1 cellular context compared by ENCODE assay signal in the genomic region with DNA sequence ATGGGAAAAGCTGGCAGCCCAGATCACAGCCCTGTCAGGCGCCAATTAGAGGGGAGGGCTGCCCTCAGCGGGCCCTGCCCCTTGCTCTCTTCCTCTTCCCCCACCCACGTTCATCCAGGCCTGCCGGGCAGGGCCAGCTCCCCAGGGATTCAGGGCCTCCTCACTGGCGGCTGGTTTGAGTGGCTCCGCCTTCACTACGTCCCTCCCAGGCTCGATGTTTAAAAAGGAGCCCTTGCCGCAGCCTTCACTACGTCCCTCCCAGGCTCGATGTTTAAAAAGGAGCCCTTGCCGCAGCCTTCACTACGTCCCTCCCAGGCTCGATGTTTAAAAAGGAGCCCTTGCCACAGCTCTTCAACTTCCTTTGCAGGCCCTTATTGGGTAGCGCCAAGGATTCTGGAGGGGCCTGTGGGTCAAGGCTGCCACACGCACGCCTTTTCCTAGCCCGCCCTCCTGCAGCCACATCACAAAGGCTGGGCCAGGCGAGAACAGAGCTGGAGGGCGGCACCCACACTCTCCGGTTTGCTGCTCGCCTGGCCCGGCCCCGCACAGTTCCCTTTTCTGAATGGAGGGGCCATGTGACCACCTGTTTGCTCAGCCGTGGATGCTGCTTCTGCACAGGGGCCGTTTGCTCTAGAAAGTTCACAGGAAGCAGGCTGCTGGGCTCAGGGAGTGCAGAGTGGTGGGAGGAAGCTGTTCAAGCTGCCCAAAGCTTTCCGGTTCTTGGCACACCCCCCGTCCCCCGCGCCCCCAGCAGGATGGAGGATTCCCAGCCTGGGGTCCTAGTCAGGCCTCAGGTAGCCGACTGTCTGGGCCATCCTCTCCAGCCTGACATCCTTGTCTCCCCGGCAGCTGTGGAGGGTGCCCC.
TF ChIP-seq lines count a peak whose summit lies in the region.

No MANE protein-coding gene starts in this region.

TF ChIP-seq in GM12878, 131 proteins besides CTCF, POLR2A, EP300 and RAD21 (continued from another document and continues in another):
- TF ChIP-seq RAD51 (IDR thresholded peaks at IDR 0.05) (peak; percentile 95), SUZ12 (IDR thresholded peaks at IDR 0.05; ENCODE audit: unreplicated experiment) (no peak), EZH2 (IDR thresholded peaks at IDR 0.05; ENCODE audit: borderline replicate concordance, control insufficient read depth, low read depth, low read length) (no peak), HDAC2 (IDR thresholded peaks at IDR 0.05) (no peak), CBX5 (IDR thresholded peaks at IDR 0.05; ENCODE audit: low read depth) (no peak), EGR1 (IDR thresholded peaks at IDR 0.05; ENCODE audit: borderline replicate concordance in 1 of 2, low read depth in 2 of 2, low read length in 2 of 2) (peak in 1 of 2 experiments; percentile 63; a peak in 1 of 3 replicates), TAF1 (IDR thresholded peaks at IDR 0.05; ENCODE audit: borderline replicate concordance, low read depth, low read length) (no peak), ZZZ3 (IDR thresholded peaks at IDR 0.05; ENCODE audit: control insufficient read depth, insufficient read length, low read depth) (no peak), FOS (IDR thresholded peaks at IDR 0.05; ENCODE audit: borderline replicate concordance, extremely low read depth, insufficient read length) (no peak), RBBP5 (conservative IDR thresholded peaks at IDR 0.05) (no peak), FOXM1 (IDR thresholded peaks at IDR 0.05; ENCODE audit: low read depth, low read length) (no peak), BACH1 (IDR thresholded peaks at IDR 0.05; ENCODE audit: borderline replicate concordance) (no peak; the same call in 1 of the 2 replicates), SMARCA5 (IDR thresholded peaks at IDR 0.05) (no peak), IRF4 (IDR thresholded peaks at IDR 0.05; ENCODE audit: low read depth, low read length) (no peak), RFX5 (IDR thresholded peaks at IDR 0.05; ENCODE audit: low read depth, low read length) (no peak; the same call in 1 of the 2 replicates), STAT3 (IDR thresholded peaks at IDR 0.05; ENCODE audit: low read depth, low read length) (no peak), NFIC (IDR thresholded peaks at IDR 0.05; ENCODE audit: low read depth, low read length) (no peak), MEF2B (IDR thresholded peaks at IDR 0.05; ENCODE audit: partially characterized antibody, poor library complexity, severe bottlenecking) (peak; percentile 97), KAT2A (conservative IDR thresholded peaks at IDR 0.05; ENCODE audit: control insufficient read depth, low read depth, low read length) (no peak), MYB (IDR thresholded peaks at IDR 0.05; ENCODE audit: borderline replicate concordance, low read depth, low read length) (no peak), ATF7 (IDR thresholded peaks at IDR 0.05; ENCODE audit: low read depth) (peak; percentile 57), EED (IDR thresholded peaks at IDR 0.05; ENCODE audit: low read depth) (peak; percentile 45; the same call in 1 of the 2 replicates), PAX8 (IDR thresholded peaks at IDR 0.05) (no peak), NFXL1 (IDR thresholded peaks at IDR 0.05; ENCODE audit: borderline replicate concordance) (no peak), TCF3 (IDR thresholded peaks at IDR 0.05; ENCODE audit: borderline replicate concordance, insufficient read depth, low read depth, low read length) (no peak), NR2C2 (IDR thresholded peaks at IDR 0.05; ENCODE audit: borderline replicate concordance, control insufficient read depth, insufficient read length, low read depth) (no peak), ZNF217 (IDR thresholded peaks at IDR 0.05) (no peak), RELA (IDR thresholded peaks at IDR 0.05; ENCODE audit: borderline replicate concordance, partially characterized antibody) (peak; percentile 43), TCF12 (IDR thresholded peaks at IDR 0.05; ENCODE audit: low read depth, low read length) (no peak), GABPA (IDR thresholded peaks at IDR 0.05; ENCODE audit: low read depth) (no peak), FOXK2 (IDR thresholded peaks at IDR 0.05) (peak; percentile 50; the same call in 1 of the 2 replicates), ZNF622 (IDR thresholded peaks at IDR 0.05) (no peak), CBX3 (IDR thresholded peaks at IDR 0.05; ENCODE audit: borderline replicate concordance, low read depth) (no peak)
- TF ChIP-seq, protein P1, sequence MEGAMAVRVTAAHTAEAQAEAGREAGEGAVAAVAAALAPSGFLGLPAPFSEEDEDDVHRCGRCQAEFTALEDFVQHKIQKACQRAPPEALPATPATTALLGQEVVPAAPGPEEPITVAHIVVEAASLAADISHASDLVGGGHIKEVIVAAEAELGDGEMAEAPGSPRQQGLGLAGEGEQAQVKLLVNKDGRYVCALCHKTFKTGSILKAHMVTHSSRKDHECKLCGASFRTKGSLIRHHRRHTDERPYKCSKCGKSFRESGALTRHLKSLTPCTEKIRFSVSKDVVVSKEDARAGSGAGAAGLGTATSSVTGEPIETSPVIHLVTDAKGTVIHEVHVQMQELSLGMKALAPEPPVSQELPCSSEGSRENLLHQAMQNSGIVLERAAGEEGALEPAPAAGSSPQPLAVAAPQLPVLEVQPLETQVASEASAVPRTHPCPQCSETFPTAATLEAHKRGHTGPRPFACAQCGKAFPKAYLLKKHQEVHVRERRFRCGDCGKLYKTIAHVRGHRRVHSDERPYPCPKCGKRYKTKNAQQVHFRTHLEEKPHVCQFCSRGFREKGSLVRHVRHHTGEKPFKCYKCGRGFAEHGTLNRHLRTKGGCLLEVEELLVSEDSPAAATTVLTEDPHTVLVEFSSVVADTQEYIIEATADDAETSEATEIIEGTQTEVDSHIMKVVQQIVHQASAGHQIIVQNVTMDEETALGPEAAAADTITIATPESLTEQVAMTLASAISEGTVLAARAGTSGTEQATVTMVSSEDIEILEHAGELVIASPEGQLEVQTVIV (IDR thresholded peaks at IDR 0.05; ENCODE audit: borderline replicate concordance, partially characterized antibody): no peak
- TF ChIP-seq, protein P2, sequence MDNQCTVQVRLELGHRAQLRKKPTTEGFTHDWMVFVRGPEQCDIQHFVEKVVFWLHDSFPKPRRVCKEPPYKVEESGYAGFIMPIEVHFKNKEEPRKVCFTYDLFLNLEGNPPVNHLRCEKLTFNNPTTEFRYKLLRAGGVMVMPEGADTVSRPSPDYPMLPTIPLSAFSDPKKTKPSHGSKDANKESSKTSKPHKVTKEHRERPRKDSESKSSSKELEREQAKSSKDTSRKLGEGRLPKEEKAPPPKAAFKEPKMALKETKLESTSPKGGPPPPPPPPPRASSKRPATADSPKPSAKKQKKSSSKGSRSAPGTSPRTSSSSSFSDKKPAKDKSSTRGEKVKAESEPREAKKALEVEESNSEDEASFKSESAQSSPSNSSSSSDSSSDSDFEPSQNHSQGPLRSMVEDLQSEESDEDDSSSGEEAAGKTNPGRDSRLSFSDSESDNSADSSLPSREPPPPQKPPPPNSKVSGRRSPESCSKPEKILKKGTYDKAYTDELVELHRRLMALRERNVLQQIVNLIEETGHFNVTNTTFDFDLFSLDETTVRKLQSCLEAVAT (IDR thresholded peaks at IDR 0.05): peak; percentile 59
- TF ChIP-seq, protein P3, sequence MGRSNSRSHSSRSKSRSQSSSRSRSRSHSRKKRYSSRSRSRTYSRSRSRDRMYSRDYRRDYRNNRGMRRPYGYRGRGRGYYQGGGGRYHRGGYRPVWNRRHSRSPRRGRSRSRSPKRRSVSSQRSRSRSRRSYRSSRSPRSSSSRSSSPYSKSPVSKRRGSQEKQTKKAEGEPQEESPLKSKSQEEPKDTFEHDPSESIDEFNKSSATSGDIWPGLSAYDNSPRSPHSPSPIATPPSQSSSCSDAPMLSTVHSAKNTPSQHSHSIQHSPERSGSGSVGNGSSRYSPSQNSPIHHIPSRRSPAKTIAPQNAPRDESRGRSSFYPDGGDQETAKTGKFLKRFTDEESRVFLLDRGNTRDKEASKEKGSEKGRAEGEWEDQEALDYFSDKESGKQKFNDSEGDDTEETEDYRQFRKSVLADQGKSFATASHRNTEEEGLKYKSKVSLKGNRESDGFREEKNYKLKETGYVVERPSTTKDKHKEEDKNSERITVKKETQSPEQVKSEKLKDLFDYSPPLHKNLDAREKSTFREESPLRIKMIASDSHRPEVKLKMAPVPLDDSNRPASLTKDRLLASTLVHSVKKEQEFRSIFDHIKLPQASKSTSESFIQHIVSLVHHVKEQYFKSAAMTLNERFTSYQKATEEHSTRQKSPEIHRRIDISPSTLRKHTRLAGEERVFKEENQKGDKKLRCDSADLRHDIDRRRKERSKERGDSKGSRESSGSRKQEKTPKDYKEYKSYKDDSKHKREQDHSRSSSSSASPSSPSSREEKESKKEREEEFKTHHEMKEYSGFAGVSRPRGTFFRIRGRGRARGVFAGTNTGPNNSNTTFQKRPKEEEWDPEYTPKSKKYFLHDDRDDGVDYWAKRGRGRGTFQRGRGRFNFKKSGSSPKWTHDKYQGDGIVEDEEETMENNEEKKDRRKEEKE (IDR thresholded peaks at IDR 0.05): no peak
- TF ChIP-seq, protein P4, sequence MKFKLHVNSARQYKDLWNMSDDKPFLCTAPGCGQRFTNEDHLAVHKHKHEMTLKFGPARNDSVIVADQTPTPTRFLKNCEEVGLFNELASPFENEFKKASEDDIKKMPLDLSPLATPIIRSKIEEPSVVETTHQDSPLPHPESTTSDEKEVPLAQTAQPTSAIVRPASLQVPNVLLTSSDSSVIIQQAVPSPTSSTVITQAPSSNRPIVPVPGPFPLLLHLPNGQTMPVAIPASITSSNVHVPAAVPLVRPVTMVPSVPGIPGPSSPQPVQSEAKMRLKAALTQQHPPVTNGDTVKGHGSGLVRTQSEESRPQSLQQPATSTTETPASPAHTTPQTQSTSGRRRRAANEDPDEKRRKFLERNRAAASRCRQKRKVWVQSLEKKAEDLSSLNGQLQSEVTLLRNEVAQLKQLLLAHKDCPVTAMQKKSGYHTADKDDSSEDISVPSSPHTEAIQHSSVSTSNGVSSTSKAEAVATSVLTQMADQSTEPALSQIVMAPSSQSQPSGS (IDR thresholded peaks at IDR 0.05; ENCODE audit: low read length): no peak
- TF ChIP-seq, protein P5, sequence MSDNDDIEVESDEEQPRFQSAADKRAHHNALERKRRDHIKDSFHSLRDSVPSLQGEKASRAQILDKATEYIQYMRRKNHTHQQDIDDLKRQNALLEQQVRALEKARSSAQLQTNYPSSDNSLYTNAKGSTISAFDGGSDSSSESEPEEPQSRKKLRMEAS (IDR thresholded peaks at IDR 0.05; ENCODE audit: low read depth, low read length): peak; percentile 92; the same call in 1 of the 2 replicates
- TF ChIP-seq, protein P6, sequence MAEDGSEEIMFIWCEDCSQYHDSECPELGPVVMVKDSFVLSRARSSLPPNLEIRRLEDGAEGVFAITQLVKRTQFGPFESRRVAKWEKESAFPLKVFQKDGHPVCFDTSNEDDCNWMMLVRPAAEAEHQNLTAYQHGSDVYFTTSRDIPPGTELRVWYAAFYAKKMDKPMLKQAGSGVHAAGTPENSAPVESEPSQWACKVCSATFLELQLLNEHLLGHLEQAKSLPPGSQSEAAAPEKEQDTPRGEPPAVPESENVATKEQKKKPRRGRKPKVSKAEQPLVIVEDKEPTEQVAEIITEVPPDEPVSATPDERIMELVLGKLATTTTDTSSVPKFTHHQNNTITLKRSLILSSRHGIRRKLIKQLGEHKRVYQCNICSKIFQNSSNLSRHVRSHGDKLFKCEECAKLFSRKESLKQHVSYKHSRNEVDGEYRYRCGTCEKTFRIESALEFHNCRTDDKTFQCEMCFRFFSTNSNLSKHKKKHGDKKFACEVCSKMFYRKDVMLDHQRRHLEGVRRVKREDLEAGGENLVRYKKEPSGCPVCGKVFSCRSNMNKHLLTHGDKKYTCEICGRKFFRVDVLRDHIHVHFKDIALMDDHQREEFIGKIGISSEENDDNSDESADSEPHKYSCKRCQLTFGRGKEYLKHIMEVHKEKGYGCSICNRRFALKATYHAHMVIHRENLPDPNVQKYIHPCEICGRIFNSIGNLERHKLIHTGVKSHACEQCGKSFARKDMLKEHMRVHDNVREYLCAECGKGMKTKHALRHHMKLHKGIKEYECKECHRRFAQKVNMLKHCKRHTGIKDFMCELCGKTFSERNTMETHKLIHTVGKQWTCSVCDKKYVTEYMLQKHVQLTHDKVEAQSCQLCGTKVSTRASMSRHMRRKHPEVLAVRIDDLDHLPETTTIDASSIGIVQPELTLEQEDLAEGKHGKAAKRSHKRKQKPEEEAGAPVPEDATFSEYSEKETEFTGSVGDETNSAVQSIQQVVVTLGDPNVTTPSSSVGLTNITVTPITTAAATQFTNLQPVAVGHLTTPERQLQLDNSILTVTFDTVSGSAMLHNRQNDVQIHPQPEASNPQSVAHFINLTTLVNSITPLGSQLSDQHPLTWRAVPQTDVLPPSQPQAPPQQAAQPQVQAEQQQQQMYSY (CRISPR knock-in tag; IDR thresholded peaks at IDR 0.05): no peak
- TF ChIP-seq, protein P7, sequence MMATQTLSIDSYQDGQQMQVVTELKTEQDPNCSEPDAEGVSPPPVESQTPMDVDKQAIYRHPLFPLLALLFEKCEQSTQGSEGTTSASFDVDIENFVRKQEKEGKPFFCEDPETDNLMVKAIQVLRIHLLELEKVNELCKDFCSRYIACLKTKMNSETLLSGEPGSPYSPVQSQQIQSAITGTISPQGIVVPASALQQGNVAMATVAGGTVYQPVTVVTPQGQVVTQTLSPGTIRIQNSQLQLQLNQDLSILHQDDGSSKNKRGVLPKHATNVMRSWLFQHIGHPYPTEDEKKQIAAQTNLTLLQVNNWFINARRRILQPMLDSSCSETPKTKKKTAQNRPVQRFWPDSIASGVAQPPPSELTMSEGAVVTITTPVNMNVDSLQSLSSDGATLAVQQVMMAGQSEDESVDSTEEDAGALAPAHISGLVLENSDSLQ (IDR thresholded peaks at IDR 0.05): peak; percentile 67
- TF ChIP-seq, protein P8, sequence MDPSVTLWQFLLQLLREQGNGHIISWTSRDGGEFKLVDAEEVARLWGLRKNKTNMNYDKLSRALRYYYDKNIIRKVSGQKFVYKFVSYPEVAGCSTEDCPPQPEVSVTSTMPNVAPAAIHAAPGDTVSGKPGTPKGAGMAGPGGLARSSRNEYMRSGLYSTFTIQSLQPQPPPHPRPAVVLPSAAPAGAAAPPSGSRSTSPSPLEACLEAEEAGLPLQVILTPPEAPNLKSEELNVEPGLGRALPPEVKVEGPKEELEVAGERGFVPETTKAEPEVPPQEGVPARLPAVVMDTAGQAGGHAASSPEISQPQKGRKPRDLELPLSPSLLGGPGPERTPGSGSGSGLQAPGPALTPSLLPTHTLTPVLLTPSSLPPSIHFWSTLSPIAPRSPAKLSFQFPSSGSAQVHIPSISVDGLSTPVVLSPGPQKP (IDR thresholded peaks at IDR 0.05; ENCODE audit: low read depth, low read length): no peak
- TF ChIP-seq, protein P9, sequence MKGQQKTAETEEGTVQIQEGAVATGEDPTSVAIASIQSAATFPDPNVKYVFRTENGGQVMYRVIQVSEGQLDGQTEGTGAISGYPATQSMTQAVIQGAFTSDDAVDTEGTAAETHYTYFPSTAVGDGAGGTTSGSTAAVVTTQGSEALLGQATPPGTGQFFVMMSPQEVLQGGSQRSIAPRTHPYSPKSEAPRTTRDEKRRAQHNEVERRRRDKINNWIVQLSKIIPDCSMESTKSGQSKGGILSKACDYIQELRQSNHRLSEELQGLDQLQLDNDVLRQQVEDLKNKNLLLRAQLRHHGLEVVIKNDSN (IDR thresholded peaks at IDR 0.05; ENCODE audit: borderline replicate concordance, extremely low read length, insufficient read depth, low read depth, low read length): peak; percentile 87
